In genomic region chr3:157533298-157533870, GRCh38 we compare ENCODE assay signal across 1 cellular context.
A peak's percentile ranks its signal among the peaks of the same experiment; 100 is the strongest.
TF ChIP-seq lines count a peak whose summit lies in the region.

No MANE protein-coding gene starts in this region.

TF ChIP-seq in K562, 482 proteins besides CTCF, POLR2A, EP300 and RAD21 (continued from another document and continues in another):
- TF ChIP-seq XRCC5 (IDR thresholded peaks at IDR 0.05; ENCODE audit: low read depth, low read length) (no peak), SMAD4 (CRISPR knock-in tag; conservative IDR thresholded peaks at IDR 0.05) (0 out of 2 replicates have a peak, but pooled peaks have one; percentile 45), NFYB (IDR thresholded peaks at IDR 0.05; ENCODE audit: extremely low read depth, insufficient read length) (no peak), YY1 (IDR thresholded peaks at IDR 0.05; ENCODE audit: borderline replicate concordance in 1 of 3, control insufficient read depth in 1 of 3, extremely low read depth in 1 of 3, insufficient read depth in 3 of 3, insufficient read length in 1 of 3, insufficient replicate concordance in 2 of 3, low read depth in 1 of 3, low read length in 2 of 3) (no peak), PTBP1 (IDR thresholded peaks at IDR 0.05; ENCODE audit: low read depth, low read length) (no peak), ZNF707 (CRISPR knock-in tag; conservative IDR thresholded peaks at IDR 0.05) (no peak), E2F3 (CRISPR knock-in tag; IDR thresholded peaks at IDR 0.05) (no peak), ZNF780A (CRISPR knock-in tag; IDR thresholded peaks at IDR 0.05) (no peak), NCOR1 (IDR thresholded peaks at IDR 0.05) (0 out of 2 replicates have a peak, but pooled peaks have one; percentile 8), BHLHE40 (IDR thresholded peaks at IDR 0.05; ENCODE audit: low read length) (no peak), PML (IDR thresholded peaks at IDR 0.05; ENCODE audit: low read length) (no peak), KLF1 (tag; IDR thresholded peaks at IDR 0.05) (no peak), ARID1B (IDR thresholded peaks at IDR 0.05) (peak; percentile 47), ZNF766 (CRISPR knock-in tag; conservative IDR thresholded peaks at IDR 0.05) (peak; percentile 10; the same call in 1 of the 2 replicates), ATF3 (IDR thresholded peaks at IDR 0.05) (peak; percentile 49; the same call in 1 of the 2 replicates), ATF3 (CRISPR knock-in tag; conservative IDR thresholded peaks at IDR 0.05) (no peak), ZNF655 (CRISPR knock-in tag; IDR thresholded peaks at IDR 0.05) (no peak), KAT2B (IDR thresholded peaks at IDR 0.05; ENCODE audit: low read depth, low read length) (no peak), CHD4 (IDR thresholded peaks at IDR 0.05; ENCODE audit: insufficient read depth, insufficient replicate concordance, low read depth, low read length, poor library complexity, severe bottlenecking) (no peak), ZNF584 (CRISPR knock-in tag; IDR thresholded peaks at IDR 0.05; ENCODE audit: low read depth) (peak; percentile 37; the same call in 1 of the 2 replicates), ZNF561 (CRISPR knock-in tag; conservative IDR thresholded peaks at IDR 0.05) (no peak), SMARCA5 (IDR thresholded peaks at IDR 0.05) (no peak), ESRRB (CRISPR knock-in tag; IDR thresholded peaks at IDR 0.05; ENCODE audit: borderline replicate concordance) (no peak), ZBTB8A (IDR thresholded peaks at IDR 0.05; ENCODE audit: partially characterized antibody) (no peak), AFF4 (CRISPR knock-in tag; IDR thresholded peaks at IDR 0.05) (no peak), JUN (IDR thresholded peaks at IDR 0.05; ENCODE audit: borderline replicate concordance, low read depth, low read length) (peak; percentile 26; the same call in 1 of the 2 replicates), JUN (CRISPR knock-in tag; IDR thresholded peaks at IDR 0.05; ENCODE audit: borderline replicate concordance) (no peak), YBX1 (IDR thresholded peaks at IDR 0.05) (no peak), HDGF (IDR thresholded peaks at IDR 0.05) (no peak), STAT6 (CRISPR knock-in tag; IDR thresholded peaks at IDR 0.05) (no peak), ZKSCAN8 (CRISPR knock-in tag; IDR thresholded peaks at IDR 0.05) (no peak), SAFB2 (IDR thresholded peaks at IDR 0.05; ENCODE audit: borderline replicate concordance, low read depth, low read length, severe bottlenecking) (no peak), ZNF592 (IDR thresholded peaks at IDR 0.05) (peak; percentile 63), ZNF347 (CRISPR knock-in tag; IDR thresholded peaks at IDR 0.05; ENCODE audit: low read depth) (no peak), HNRNPLL (IDR thresholded peaks at IDR 0.05; ENCODE audit: low read depth, low read length, poor library complexity, severe bottlenecking) (no peak)
- TF ChIP-seq, protein P1, sequence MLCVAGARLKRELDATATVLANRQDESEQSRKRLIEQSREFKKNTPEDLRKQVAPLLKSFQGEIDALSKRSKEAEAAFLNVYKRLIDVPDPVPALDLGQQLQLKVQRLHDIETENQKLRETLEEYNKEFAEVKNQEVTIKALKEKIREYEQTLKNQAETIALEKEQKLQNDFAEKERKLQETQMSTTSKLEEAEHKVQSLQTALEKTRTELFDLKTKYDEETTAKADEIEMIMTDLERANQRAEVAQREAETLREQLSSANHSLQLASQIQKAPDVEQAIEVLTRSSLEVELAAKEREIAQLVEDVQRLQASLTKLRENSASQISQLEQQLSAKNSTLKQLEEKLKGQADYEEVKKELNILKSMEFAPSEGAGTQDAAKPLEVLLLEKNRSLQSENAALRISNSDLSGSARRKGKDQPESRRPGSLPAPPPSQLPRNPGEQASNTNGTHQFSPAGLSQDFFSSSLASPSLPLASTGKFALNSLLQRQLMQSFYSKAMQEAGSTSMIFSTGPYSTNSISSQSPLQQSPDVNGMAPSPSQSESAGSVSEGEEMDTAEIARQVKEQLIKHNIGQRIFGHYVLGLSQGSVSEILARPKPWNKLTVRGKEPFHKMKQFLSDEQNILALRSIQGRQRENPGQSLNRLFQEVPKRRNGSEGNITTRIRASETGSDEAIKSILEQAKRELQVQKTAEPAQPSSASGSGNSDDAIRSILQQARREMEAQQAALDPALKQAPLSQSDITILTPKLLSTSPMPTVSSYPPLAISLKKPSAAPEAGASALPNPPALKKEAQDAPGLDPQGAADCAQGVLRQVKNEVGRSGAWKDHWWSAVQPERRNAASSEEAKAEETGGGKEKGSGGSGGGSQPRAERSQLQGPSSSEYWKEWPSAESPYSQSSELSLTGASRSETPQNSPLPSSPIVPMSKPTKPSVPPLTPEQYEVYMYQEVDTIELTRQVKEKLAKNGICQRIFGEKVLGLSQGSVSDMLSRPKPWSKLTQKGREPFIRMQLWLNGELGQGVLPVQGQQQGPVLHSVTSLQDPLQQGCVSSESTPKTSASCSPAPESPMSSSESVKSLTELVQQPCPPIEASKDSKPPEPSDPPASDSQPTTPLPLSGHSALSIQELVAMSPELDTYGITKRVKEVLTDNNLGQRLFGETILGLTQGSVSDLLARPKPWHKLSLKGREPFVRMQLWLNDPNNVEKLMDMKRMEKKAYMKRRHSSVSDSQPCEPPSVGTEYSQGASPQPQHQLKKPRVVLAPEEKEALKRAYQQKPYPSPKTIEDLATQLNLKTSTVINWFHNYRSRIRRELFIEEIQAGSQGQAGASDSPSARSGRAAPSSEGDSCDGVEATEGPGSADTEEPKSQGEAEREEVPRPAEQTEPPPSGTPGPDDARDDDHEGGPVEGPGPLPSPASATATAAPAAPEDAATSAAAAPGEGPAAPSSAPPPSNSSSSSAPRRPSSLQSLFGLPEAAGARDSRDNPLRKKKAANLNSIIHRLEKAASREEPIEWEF (CRISPR knock-in tag; IDR thresholded peaks at IDR 0.05) = no peak; the same call in 1 of the 2 replicates
- TF ChIP-seq, protein P2, sequence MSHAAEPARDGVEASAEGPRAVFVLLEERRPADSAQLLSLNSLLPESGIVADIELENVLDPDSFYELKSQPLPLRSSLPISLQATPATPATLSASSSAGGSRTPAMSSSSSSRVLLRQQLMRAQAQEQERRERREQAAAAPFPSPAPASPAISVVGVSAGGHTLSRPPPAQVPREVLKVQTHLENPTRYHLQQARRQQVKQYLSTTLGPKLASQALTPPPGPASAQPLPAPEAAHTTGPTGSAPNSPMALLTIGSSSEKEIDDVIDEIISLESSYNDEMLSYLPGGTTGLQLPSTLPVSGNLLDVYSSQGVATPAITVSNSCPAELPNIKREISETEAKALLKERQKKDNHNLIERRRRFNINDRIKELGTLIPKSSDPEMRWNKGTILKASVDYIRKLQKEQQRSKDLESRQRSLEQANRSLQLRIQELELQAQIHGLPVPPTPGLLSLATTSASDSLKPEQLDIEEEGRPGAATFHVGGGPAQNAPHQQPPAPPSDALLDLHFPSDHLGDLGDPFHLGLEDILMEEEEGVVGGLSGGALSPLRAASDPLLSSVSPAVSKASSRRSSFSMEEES (CRISPR knock-in tag; IDR thresholded peaks at IDR 0.05) = no peak
- TF ChIP-seq, protein P3, sequence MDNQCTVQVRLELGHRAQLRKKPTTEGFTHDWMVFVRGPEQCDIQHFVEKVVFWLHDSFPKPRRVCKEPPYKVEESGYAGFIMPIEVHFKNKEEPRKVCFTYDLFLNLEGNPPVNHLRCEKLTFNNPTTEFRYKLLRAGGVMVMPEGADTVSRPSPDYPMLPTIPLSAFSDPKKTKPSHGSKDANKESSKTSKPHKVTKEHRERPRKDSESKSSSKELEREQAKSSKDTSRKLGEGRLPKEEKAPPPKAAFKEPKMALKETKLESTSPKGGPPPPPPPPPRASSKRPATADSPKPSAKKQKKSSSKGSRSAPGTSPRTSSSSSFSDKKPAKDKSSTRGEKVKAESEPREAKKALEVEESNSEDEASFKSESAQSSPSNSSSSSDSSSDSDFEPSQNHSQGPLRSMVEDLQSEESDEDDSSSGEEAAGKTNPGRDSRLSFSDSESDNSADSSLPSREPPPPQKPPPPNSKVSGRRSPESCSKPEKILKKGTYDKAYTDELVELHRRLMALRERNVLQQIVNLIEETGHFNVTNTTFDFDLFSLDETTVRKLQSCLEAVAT (IDR thresholded peaks at IDR 0.05) = no peak
- TF ChIP-seq, protein P4, sequence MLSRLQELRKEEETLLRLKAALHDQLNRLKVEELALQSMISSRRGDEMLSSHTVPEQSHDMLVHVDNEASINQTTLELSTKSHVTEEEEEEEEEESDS (CRISPR knock-in tag; IDR thresholded peaks at IDR 0.05) = no peak
